15 cellular contexts compared by ENCODE assay signal in genomic region chr1:39003787-39004186, GRCh38. TPM values are rescaled to one million over a fixed set of nuclear protein-coding genes. Genes with fewer than 3 reads are reported as not detected.
DNase-seq lines count a peak whose midpoint lies in the region; ATAC-seq and TF ChIP-seq lines count a peak whose summit lies in the region.
"Had no signal": no experiment of that assay in that cellular context is flagged by ENCODE, and none has a peak within 500 bp of the region (broad histone marks: within the 10 kb centered on the region; RNA-seq: fewer than 3 reads in every experiment).

No MANE protein-coding gene starts in this region.

- no peaks in the 10 kb centered on the region for H3K27me3 Mint-ChIP-seq in activated CD8-positive, alpha-beta T cell treated with anti-CD3 and anti-CD28 coated beads for 36 hours
- H3K27me3 Mint-ChIP-seq in activated CD8-positive, alpha-beta T cell treated with anti-CD3 and anti-CD28 coated beads, Interleukin-2, amount 10 ng/mL, durations not matched to agents 7 days and 5 days (ENCODE audit: low read depth) = no peaks in the 10 kb centered on the region
- H3K27me3 Mint-ChIP-seq in CD4-positive, CD25-positive, alpha-beta regulatory T cell = no peaks in the 10 kb centered on the region
- no peaks in the 10 kb centered on the region for H3K27me3 Mint-ChIP-seq in T-helper 2 cell treated with Interferon-gamma antibody and Interleukin-4, amounts not matched to agents 5 μg/mL and 100 μg/mL, for 36 hours (ENCODE audit: low read depth)
- no peaks in the 10 kb centered on the region for H3K27me3 Mint-ChIP-seq in mesothelial cell of epicardium (ENCODE audit: low read depth)

- POLR2A ChIA-PET in activated CD8-positive, alpha-beta T cell treated with anti-CD3 and anti-CD28 coated beads for 36 hours (lab: Charles Lee) = interaction anchor here (0.6 to 2.9 kb wide), 2 partner anchors 22 to 88 kb away, joined by 3 to 9 read pairs; partner anchors contain the start of gene NDUFS5
- POLR2A ChIA-PET in activated CD8-positive, alpha-beta T cell treated with anti-CD3 and anti-CD28 coated beads, Interleukin-2, amount 10 ng/mL, durations not matched to agents 7 days and 5 days (lab: Charles Lee) = no interaction called here

- H3K9me3 Mint-ChIP-seq in activated CD8-positive, alpha-beta T cell treated with anti-CD3 and anti-CD28 coated beads for 36 hours = no peaks in the 10 kb centered on the region
- no peaks in the 10 kb centered on the region for H3K9me3 Mint-ChIP-seq in activated CD8-positive, alpha-beta T cell treated with anti-CD3 and anti-CD28 coated beads, Interleukin-2, amount 10 ng/mL, durations not matched to agents 7 days and 5 days (ENCODE audit: insufficient read depth)
- no peaks in the 10 kb centered on the region for H3K9me3 Mint-ChIP-seq in CD4-positive, CD25-positive, alpha-beta regulatory T cell
- H3K9me3 Mint-ChIP-seq in T-helper 2 cell treated with Interferon-gamma antibody and Interleukin-4, amounts not matched to agents 5 μg/mL and 100 μg/mL, for 36 hours = no peaks in the 10 kb centered on the region
- no peaks in the 10 kb centered on the region for H3K9me3 Mint-ChIP-seq in mesothelial cell of epicardium

- H3K27ac ChIP-seq in CD4-positive, CD25-positive, alpha-beta regulatory T cell (ENCODE audit: insufficient read depth, low read length, poor library complexity, severe bottlenecking) = no peak overlapping the region
- H3K27ac ChIP-seq in epithelial cell of prostate (peak overlapping the region; percentile 32), ovary (no peak overlapping the region)
- H3K27ac ChIP-seq: hepatocyte had no signal

- WGBS in ovary, 3 donors = 53 to 69% (median 68%) methylated on average over 2 of the region's 2 CpGs

- H3K4me1 Mint-ChIP-seq in activated CD8-positive, alpha-beta T cell treated with anti-CD3 and anti-CD28 coated beads for 36 hours (ENCODE audit: low read depth) = peaks cover 40% of the 10 kb centered on the region
- H3K4me1 Mint-ChIP-seq in activated CD8-positive, alpha-beta T cell treated with anti-CD3 and anti-CD28 coated beads, Interleukin-2, amount 10 ng/mL, durations not matched to agents 7 days and 5 days (ENCODE audit: low read depth) = peaks cover 7% of the 10 kb centered on the region
- peaks cover 22 to 37% (median 28%) of the 10 kb centered on the region in 4 donors for H3K4me1 Mint-ChIP-seq in CD4-positive, CD25-positive, alpha-beta regulatory T cell
- H3K4me1 Mint-ChIP-seq in T-helper 2 cell treated with Interferon-gamma antibody and Interleukin-4, amounts not matched to agents 5 μg/mL and 100 μg/mL, for 36 hours (ENCODE audit: low read depth) = peaks cover 27% of the 10 kb centered on the region
- H3K4me1 Mint-ChIP-seq in mesothelial cell of epicardium = no peaks in the 10 kb centered on the region

- no peak for TF ChIP-seq EP300 in ovary (IDR thresholded peaks at IDR 0.05)

- TF ChIP-seq CTCF in activated CD8-positive, alpha-beta T cell treated with anti-CD3 and anti-CD28 coated beads for 36 hours (IDR thresholded peaks at IDR 0.05) = no peak
- TF ChIP-seq CTCF in mesothelial cell of epicardium (IDR thresholded peaks at IDR 0.05; ENCODE audit: unreplicated experiment) (no peak), ovary (IDR thresholded peaks at IDR 0.05) (no peak)

- peaks cover 4% of the 10 kb centered on the region for H3K4me1 ChIP-seq in CD4-positive, CD25-positive, alpha-beta regulatory T cell (ENCODE audit: control insufficient read depth, insufficient read depth, low read length, poor library complexity, severe bottlenecking)
- no peaks in the 10 kb centered on the region for H3K4me1 ChIP-seq in ovary (ENCODE audit: insufficient read depth)

- peak overlapping the region; percentile 86 for H3K27ac Mint-ChIP-seq in activated CD8-positive, alpha-beta T cell treated with anti-CD3 and anti-CD28 coated beads for 36 hours
- no peak overlapping the region for H3K27ac Mint-ChIP-seq in activated CD8-positive, alpha-beta T cell treated with anti-CD3 and anti-CD28 coated beads, Interleukin-2, amount 10 ng/mL, durations not matched to agents 7 days and 5 days
- peak overlapping the region in 2 of 3 donors; percentile 67 to 78 for H3K27ac Mint-ChIP-seq in CD4-positive, CD25-positive, alpha-beta regulatory T cell
- peak overlapping the region; percentile 21 for H3K27ac Mint-ChIP-seq in T-helper 2 cell treated with Interferon-gamma antibody and Interleukin-4, amounts not matched to agents 5 μg/mL and 100 μg/mL, for 36 hours
- H3K27ac Mint-ChIP-seq in mesothelial cell of epicardium = no peak overlapping the region

- intact Hi-C loops in activated CD8-positive, alpha-beta T cell treated with anti-CD3 and anti-CD28 coated beads for 36 hours (cut with micrococcal nuclease) = no loop called here
- intact Hi-C loops in ovary (cut with DNase I) = no loop called here

- no peak overlapping the region for H3K4me3 ChIP-seq in CD4-positive, CD25-positive, alpha-beta regulatory T cell (ENCODE audit: low read depth, low read length)
- H3K4me3 ChIP-seq in ovary = no peak overlapping the region
- H3K4me3 ChIP-seq: hepatocyte had no signal

- no peaks in the 10 kb centered on the region for H3K9me3 ChIP-seq in CD4-positive, CD25-positive, alpha-beta regulatory T cell (ENCODE audit: control insufficient read depth in 2 of 2, low read length in 2 of 2)
- H3K9me3 ChIP-seq in ovary = no peaks in the 10 kb centered on the region

- H3K36me3 Mint-ChIP-seq in activated CD8-positive, alpha-beta T cell treated with anti-CD3 and anti-CD28 coated beads for 36 hours (ENCODE audit: low read depth) = peaks cover 67% of the 10 kb centered on the region
- peaks cover 76% of the 10 kb centered on the region for H3K36me3 Mint-ChIP-seq in activated CD8-positive, alpha-beta T cell treated with anti-CD3 and anti-CD28 coated beads, Interleukin-2, amount 10 ng/mL, durations not matched to agents 7 days and 5 days (ENCODE audit: low read depth)
- peaks cover 44% of the 10 kb centered on the region for H3K36me3 Mint-ChIP-seq in CD4-positive, CD25-positive, alpha-beta regulatory T cell
- peaks cover 68% of the 10 kb centered on the region for H3K36me3 Mint-ChIP-seq in T-helper 2 cell treated with Interferon-gamma antibody and Interleukin-4, amounts not matched to agents 5 μg/mL and 100 μg/mL, for 36 hours (ENCODE audit: low read depth)
- H3K36me3 Mint-ChIP-seq in mesothelial cell of epicardium = peaks cover 55% of the 10 kb centered on the region

- no peaks in the 10 kb centered on the region for H3K27me3 ChIP-seq in CD4-positive, CD25-positive, alpha-beta regulatory T cell (ENCODE audit: control insufficient read depth, insufficient read depth, low read length)
- no peaks in the 10 kb centered on the region for H3K27me3 ChIP-seq in ovary
- H3K27me3 ChIP-seq: hepatocyte had no signal

- ATAC-seq in activated CD8-positive, alpha-beta T cell treated with anti-CD3 and anti-CD28 coated beads for 36 hours = peak; percentile 45
- no peak for ATAC-seq in activated CD8-positive, alpha-beta T cell treated with anti-CD3 and anti-CD28 coated beads, Interleukin-2, amount 10 ng/mL, durations not matched to agents 7 days and 5 days
- no peak for ATAC-seq in CD4-positive, CD25-positive, alpha-beta regulatory T cell (ENCODE audit: low read depth in 2 of 2)
- ATAC-seq in left lobe of liver = no peak

- CTCF ChIA-PET in activated CD8-positive, alpha-beta T cell treated with anti-CD3 and anti-CD28 coated beads for 36 hours (lab: Charles Lee) = interaction anchor here (1.0 to 2.2 kb wide), 5 partner anchors 12 to 169 kb away, joined by 3 to 8 read pairs (median 6); no protein-coding TSS in a partner anchor
- CTCF ChIA-PET in activated CD8-positive, alpha-beta T cell treated with anti-CD3 and anti-CD28 coated beads, Interleukin-2, amount 10 ng/mL, durations not matched to agents 7 days and 5 days (lab: Charles Lee) = interaction anchor here (0.8 to 1.1 kb wide), 2 partner anchors 9 to 87 kb away, joined by 3 read pairs; no protein-coding TSS in a partner anchor

- H3K4me3 Mint-ChIP-seq in activated CD8-positive, alpha-beta T cell treated with anti-CD3 and anti-CD28 coated beads for 36 hours = no peak overlapping the region
- H3K4me3 Mint-ChIP-seq in activated CD8-positive, alpha-beta T cell treated with anti-CD3 and anti-CD28 coated beads, Interleukin-2, amount 10 ng/mL, durations not matched to agents 7 days and 5 days = no peak overlapping the region
- H3K4me3 Mint-ChIP-seq in CD4-positive, CD25-positive, alpha-beta regulatory T cell = no peak overlapping the region
- H3K4me3 Mint-ChIP-seq in T-helper 2 cell treated with Interferon-gamma antibody and Interleukin-4, amounts not matched to agents 5 μg/mL and 100 μg/mL, for 36 hours = no peak overlapping the region
- H3K4me3 Mint-ChIP-seq in mesothelial cell of epicardium = no peak overlapping the region

- TF ChIP-seq POLR2A in ovary (IDR thresholded peaks at IDR 0.05) = no peak

- peaks cover 85% of the 10 kb centered on the region for H3K36me3 ChIP-seq in CD4-positive, CD25-positive, alpha-beta regulatory T cell (ENCODE audit: control insufficient read depth, insufficient read depth, low read length)
- H3K36me3 ChIP-seq in ovary = peaks cover 2% of the 10 kb centered on the region

- DNase-seq in activated CD8-positive, alpha-beta T cell treated with anti-CD3 and anti-CD28 coated beads for 36 hours = no peak
- DNase-seq in activated CD8-positive, alpha-beta T cell treated with anti-CD3 and anti-CD28 coated beads, Interleukin-2, amount 10 ng/mL, durations not matched to agents 7 days and 5 days = no peak
- DNase-seq in CD4-positive, CD25-positive, alpha-beta regulatory T cell = no peak
- DNase-seq in T-helper 2 cell treated with Interferon-gamma antibody and Interleukin-4, amounts not matched to agents 5 μg/mL and 100 μg/mL, for 36 hours (ENCODE audit: low spot score) = no peak
- DNase-seq in epithelial cell of prostate (ENCODE audit: low read depth, low spot score) (no peak), left lobe of liver (ENCODE audit: low spot score) (no peak), mesothelial cell of epicardium (ENCODE audit: low spot score in 2 of 2, unreplicated experiment in 2 of 2) (no peak), ovary (no peak)
- DNase-seq: activated CD8-positive, alpha-beta memory T cell treated with anti-CD3 and anti-CD28 coated beads, Interleukin-2, amount 50 U/mL, for 4 hours; amygdala; cortex of kidney; GF-D8; NCI-H146; NCI-H510A had no signal

RNA-seq across cellular contexts. Expression of gene AKIRIN1, which starts 12.7 kb away (rescaled TPM):
- 10 to 100 TPM; 57.8 to 59.4 TPM for total RNA-seq in activated CD8-positive, alpha-beta T cell treated with anti-CD3 and anti-CD28 coated beads for 36 hours
- total RNA-seq in activated CD8-positive, alpha-beta T cell treated with anti-CD3 and anti-CD28 coated beads, Interleukin-2, amount 10 ng/mL, durations not matched to agents 7 days and 5 days = 10 to 100 TPM; 51.2 to 53.8 TPM
- total RNA-seq in CD4-positive, CD25-positive, alpha-beta regulatory T cell = 97.9 TPM
- polyA plus RNA-seq in CD4-positive, CD25-positive, alpha-beta regulatory T cell = 100 to 1,000 TPM in 2 of 4 donors, 10 to 100 TPM in 2; 99.4 to 109 (median 103) TPM
- total RNA-seq in left lobe of liver = 24.2 TPM
- total RNA-seq in mesothelial cell of epicardium = 69.6 to 75.8 TPM (median 70.1 TPM) in 3 replicates
- 10 to 100 TPM; 19.1 to 49.0 (median 42.4) TPM for total RNA-seq in ovary
- polyA plus RNA-seq in ovary = 10 to 100 TPM; 14.9 to 64.6 TPM

RNA-seq across cellular contexts. Expression of gene NDUFS5, which starts 22.4 kb away (rescaled TPM):
- 100 to 1,000 TPM; 153 to 178 TPM for total RNA-seq in activated CD8-positive, alpha-beta T cell treated with anti-CD3 and anti-CD28 coated beads for 36 hours
- total RNA-seq in activated CD8-positive, alpha-beta T cell treated with anti-CD3 and anti-CD28 coated beads, Interleukin-2, amount 10 ng/mL, durations not matched to agents 7 days and 5 days = 100 to 1,000 TPM; 134 to 138 TPM
- total RNA-seq in CD4-positive, CD25-positive, alpha-beta regulatory T cell = 101 TPM
- 100 to 1,000 TPM; 612 to 867 (median 641) TPM for polyA plus RNA-seq in CD4-positive, CD25-positive, alpha-beta regulatory T cell
- 104 TPM for total RNA-seq in left lobe of liver
- 184 to 196 TPM (median 186 TPM) in 3 replicates for total RNA-seq in mesothelial cell of epicardium
- 100 to 1,000 TPM; 126 to 378 (median 195) TPM for total RNA-seq in ovary
- 100 to 1,000 TPM; 438 to 492 TPM for polyA plus RNA-seq in ovary

Comparison
In these comparisons a context has a peak if more than half of its experiments do, and no peak if none do; other contexts are left out.
1. H3K27ac Mint-ChIP-seq: peak in activated CD8-positive, alpha-beta T cell treated with anti-CD3 and anti-CD28 coated beads for 36 hours (single experiment), CD4-positive, CD25-positive, alpha-beta regulatory T cell (2 of 3) and T-helper 2 cell treated with Interferon-gamma antibody and Interleukin-4, amounts not matched to agents 5 μg/mL and 100 μg/mL, for 36 hours (single experiment); none in activated CD8-positive, alpha-beta T cell treated with anti-CD3 and anti-CD28 coated beads, Interleukin-2, amount 10 ng/mL, durations not matched to agents 7 days and 5 days (single experiment) and mesothelial cell of epicardium (single experiment).